Comparison of ENCODE assay signal across 23 cellular contexts in genomic region chr5:137442660-137443059, GRCh38. TPM values are rescaled to one million over a fixed set of nuclear protein-coding genes. Genes with fewer than 3 reads are reported as not detected.
DNase-seq lines count a peak whose midpoint lies in the region; ATAC-seq lines count a peak whose summit lies in the region.
"Had no signal": no experiment of that assay in that cellular context is flagged by ENCODE, and none has a peak within 500 bp of the region (broad histone marks: within the 10 kb centered on the region; RNA-seq: fewer than 3 reads in every experiment).

No MANE protein-coding gene starts in this region.

- no peak for ATAC-seq in HG03045 (IDR thresholded peaks at IDR 0.05; ENCODE audit: unreplicated experiment)
- ATAC-seq in HG03521 (IDR thresholded peaks at IDR 0.05; ENCODE audit: unreplicated experiment) = no peak
- ATAC-seq in activated CD4-positive, CD25-positive, alpha-beta regulatory T cell treated with anti-CD3 and anti-CD28 coated beads, Interleukin-2, amount 50 U/mL, for 24 hours = no peak
- ATAC-seq: GM23338, left cardiac atrium, right lobe of liver had no signal

- no peaks in the 10 kb centered on the region for H3K4me1 Mint-ChIP-seq in activated T-helper 1 cell treated with anti-CD3 and anti-CD28 coated beads, Interleukin-12 subunit alpha, Interleukin-12 subunit beta, Interleukin-2, Interleukin-4 antibody, amounts not matched to agents 30 ng/mL and 10 ng/mL and 1 ng/mL, durations not matched to agents 14 hours and 24 hours and 36 hours (ENCODE audit: low read depth)

- DNase-seq in NCI-H1436 (lab: John Stamatoyannopoulos, UW) (peak; percentile 58), NCI-H446 (lab: John Stamatoyannopoulos, UW) (peak; percentile 3 to 39), dermis blood vessel endothelial cell (peak; percentile 62)
- DNase-seq in activated T-helper 1 cell treated with anti-CD3 and anti-CD28 coated beads, Interleukin-12 subunit alpha, Interleukin-12 subunit beta, Interleukin-2, Interleukin-4 antibody, amounts not matched to agents 30 ng/mL and 10 ng/mL and 1 ng/mL, durations not matched to agents 14 hours and 24 hours and 36 hours (ENCODE audit: low spot score) = no peak
- DNase-seq: activated CD4-positive, alpha-beta T cell treated with anti-CD3 and anti-CD28 coated beads, Interleukin-2, amount 50 U/mL, for 48 hours; activated CD4-positive, CD25-positive, alpha-beta regulatory T cell; aorta; cortex of kidney; HFFc6; left cardiac atrium; MV-4-11; right lobe of liver; stimulated activated CD4-positive, alpha-beta T cell treated with anti-CD3 and anti-CD28 coated beads, Interleukin-12 subunit alpha, Interleukin-12 subunit beta, amount 100 ng/mL, for 4 hours; stimulated activated CD4-positive, alpha-beta T cell treated with anti-CD3 and anti-CD28 coated beads, Interleukin-4, amount 100 ng/mL, for 1 hour; T-helper 1 cell had no signal

- intact Hi-C loops in activated T-helper 1 cell treated with anti-CD3 and anti-CD28 coated beads, Interleukin-12 subunit alpha, Interleukin-12 subunit beta, Interleukin-2, Interleukin-4 antibody, amounts not matched to agents 30 ng/mL and 10 ng/mL and 1 ng/mL, durations not matched to agents 14 hours and 24 hours and 36 hours (cut with micrococcal nuclease) = no loop called here

- H3K27me3 Mint-ChIP-seq in activated T-helper 1 cell treated with anti-CD3 and anti-CD28 coated beads, Interleukin-12 subunit alpha, Interleukin-12 subunit beta, Interleukin-2, Interleukin-4 antibody, amounts not matched to agents 30 ng/mL and 10 ng/mL and 1 ng/mL, durations not matched to agents 14 hours and 24 hours and 36 hours (ENCODE audit: insufficient read depth) = peaks cover 2% of the 10 kb centered on the region

- H3K27ac Mint-ChIP-seq in activated T-helper 1 cell treated with anti-CD3 and anti-CD28 coated beads, Interleukin-12 subunit alpha, Interleukin-12 subunit beta, Interleukin-2, Interleukin-4 antibody, amounts not matched to agents 30 ng/mL and 10 ng/mL and 1 ng/mL, durations not matched to agents 14 hours and 24 hours and 36 hours = no peak overlapping the region
- H3K27ac Mint-ChIP-seq: activated naive CD8-positive, alpha-beta T cell; activated T-helper 2 cell treated with anti-CD3 and anti-CD28 coated beads, Interferon-gamma antibody, Interleukin-2, Interleukin-4, amounts not matched to agents 10 μg/mL and 5 μg/mL and 100 μg/mL, durations not matched to agents 14 hours and 24 hours and 36 hours; GM23338; HFFc6; type B pancreatic cell had no signal

- H3K36me3 Mint-ChIP-seq in activated T-helper 1 cell treated with anti-CD3 and anti-CD28 coated beads, Interleukin-12 subunit alpha, Interleukin-12 subunit beta, Interleukin-2, Interleukin-4 antibody, amounts not matched to agents 30 ng/mL and 10 ng/mL and 1 ng/mL, durations not matched to agents 14 hours and 24 hours and 36 hours (ENCODE audit: low read depth) = no peaks in the 10 kb centered on the region
- H3K36me3 Mint-ChIP-seq: activated naive CD8-positive, alpha-beta T cell; type B pancreatic cell had no signal

- no peaks in the 10 kb centered on the region for H3K9me3 Mint-ChIP-seq in activated T-helper 1 cell treated with anti-CD3 and anti-CD28 coated beads, Interleukin-12 subunit alpha, Interleukin-12 subunit beta, Interleukin-2, Interleukin-4 antibody, amounts not matched to agents 30 ng/mL and 10 ng/mL and 1 ng/mL, durations not matched to agents 14 hours and 24 hours and 36 hours
- H3K9me3 Mint-ChIP-seq: activated T-helper 2 cell treated with anti-CD3 and anti-CD28 coated beads, Interferon-gamma antibody, Interleukin-2, Interleukin-4, amounts not matched to agents 10 μg/mL and 5 μg/mL and 100 μg/mL, durations not matched to agents 14 hours and 24 hours and 36 hours; GM23338; HFFc6; neural crest cell; type B pancreatic cell had no signal

- no peak overlapping the region for H3K4me3 Mint-ChIP-seq in activated T-helper 1 cell treated with anti-CD3 and anti-CD28 coated beads, Interleukin-12 subunit alpha, Interleukin-12 subunit beta, Interleukin-2, Interleukin-4 antibody, amounts not matched to agents 30 ng/mL and 10 ng/mL and 1 ng/mL, durations not matched to agents 14 hours and 24 hours and 36 hours
- H3K4me3 Mint-ChIP-seq: activated naive CD8-positive, alpha-beta T cell; GM23338; HFFc6; neural crest cell; type B pancreatic cell had no signal

RNA-seq across cellular contexts. Expression of gene SPOCK1, which starts 56.5 kb away (rescaled TPM):
- 1.0 and 7.0 TPM in 2 replicates for total RNA-seq in dermis blood vessel endothelial cell
- total RNA-seq in activated T-helper 1 cell treated with anti-CD3 and anti-CD28 coated beads, Interleukin-12 subunit alpha, Interleukin-12 subunit beta, Interleukin-2, Interleukin-4 antibody, amounts not matched to agents 30 ng/mL and 10 ng/mL and 1 ng/mL, durations not matched to agents 14 hours and 24 hours and 36 hours = not detected in 2 replicates
- total RNA-seq: activated T-helper 2 cell treated with anti-CD3 and anti-CD28 coated beads, Interferon-gamma antibody, Interleukin-2, Interleukin-4, amounts not matched to agents 10 μg/mL and 5 μg/mL and 100 μg/mL, durations not matched to agents 14 hours and 24 hours and 36 hours had no signal
